Comparison of ENCODE assay signal across 1 cellular context in the genomic region with DNA sequence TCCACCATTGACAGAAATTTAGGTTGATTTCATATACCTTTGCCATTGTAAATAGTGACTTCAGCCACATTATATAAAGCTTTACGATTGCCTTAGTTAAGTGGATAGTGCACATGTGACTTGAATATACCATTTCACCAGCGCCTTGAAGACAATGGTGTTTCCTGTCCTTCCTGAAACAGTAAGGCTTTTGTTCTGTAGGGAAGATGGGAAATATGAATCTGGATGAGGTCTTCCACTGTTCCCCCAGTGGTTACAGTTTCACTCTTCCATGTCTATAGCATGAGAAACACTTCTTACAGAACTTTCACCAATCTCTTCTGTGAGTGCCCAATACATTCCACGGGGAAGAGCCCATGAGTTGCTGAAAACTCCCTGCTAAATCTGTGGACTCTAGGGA.
TF ChIP-seq lines count a peak whose summit lies in the region.

No MANE protein-coding gene starts in this region.

TF ChIP-seq in K562, 482 proteins besides CTCF, POLR2A, EP300 and RAD21 (continued from another document):
- TF ChIP-seq, protein P1, sequence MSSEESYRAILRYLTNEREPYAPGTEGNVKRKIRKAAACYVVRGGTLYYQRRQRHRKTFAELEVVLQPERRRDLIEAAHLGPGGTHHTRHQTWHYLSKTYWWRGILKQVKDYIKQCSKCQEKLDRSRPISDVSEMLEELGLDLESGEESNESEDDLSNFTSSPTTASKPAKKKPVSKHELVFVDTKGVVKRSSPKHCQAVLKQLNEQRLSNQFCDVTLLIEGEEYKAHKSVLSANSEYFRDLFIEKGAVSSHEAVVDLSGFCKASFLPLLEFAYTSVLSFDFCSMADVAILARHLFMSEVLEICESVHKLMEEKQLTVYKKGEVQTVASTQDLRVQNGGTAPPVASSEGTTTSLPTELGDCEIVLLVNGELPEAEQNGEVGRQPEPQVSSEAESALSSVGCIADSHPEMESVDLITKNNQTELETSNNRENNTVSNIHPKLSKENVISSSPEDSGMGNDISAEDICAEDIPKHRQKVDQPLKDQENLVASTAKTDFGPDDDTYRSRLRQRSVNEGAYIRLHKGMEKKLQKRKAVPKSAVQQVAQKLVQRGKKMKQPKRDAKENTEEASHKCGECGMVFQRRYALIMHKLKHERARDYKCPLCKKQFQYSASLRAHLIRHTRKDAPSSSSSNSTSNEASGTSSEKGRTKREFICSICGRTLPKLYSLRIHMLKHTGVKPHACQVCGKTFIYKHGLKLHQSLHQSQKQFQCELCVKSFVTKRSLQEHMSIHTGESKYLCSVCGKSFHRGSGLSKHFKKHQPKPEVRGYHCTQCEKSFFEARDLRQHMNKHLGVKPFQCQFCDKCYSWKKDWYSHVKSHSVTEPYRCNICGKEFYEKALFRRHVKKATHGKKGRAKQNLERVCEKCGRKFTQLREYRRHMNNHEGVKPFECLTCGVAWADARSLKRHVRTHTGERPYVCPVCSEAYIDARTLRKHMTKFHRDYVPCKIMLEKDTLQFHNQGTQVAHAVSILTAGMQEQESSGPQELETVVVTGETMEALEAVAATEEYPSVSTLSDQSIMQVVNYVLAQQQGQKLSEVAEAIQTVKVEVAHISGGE (CRISPR knock-in tag; IDR thresholded peaks at IDR 0.05) = no peak
- TF ChIP-seq, protein P2, sequence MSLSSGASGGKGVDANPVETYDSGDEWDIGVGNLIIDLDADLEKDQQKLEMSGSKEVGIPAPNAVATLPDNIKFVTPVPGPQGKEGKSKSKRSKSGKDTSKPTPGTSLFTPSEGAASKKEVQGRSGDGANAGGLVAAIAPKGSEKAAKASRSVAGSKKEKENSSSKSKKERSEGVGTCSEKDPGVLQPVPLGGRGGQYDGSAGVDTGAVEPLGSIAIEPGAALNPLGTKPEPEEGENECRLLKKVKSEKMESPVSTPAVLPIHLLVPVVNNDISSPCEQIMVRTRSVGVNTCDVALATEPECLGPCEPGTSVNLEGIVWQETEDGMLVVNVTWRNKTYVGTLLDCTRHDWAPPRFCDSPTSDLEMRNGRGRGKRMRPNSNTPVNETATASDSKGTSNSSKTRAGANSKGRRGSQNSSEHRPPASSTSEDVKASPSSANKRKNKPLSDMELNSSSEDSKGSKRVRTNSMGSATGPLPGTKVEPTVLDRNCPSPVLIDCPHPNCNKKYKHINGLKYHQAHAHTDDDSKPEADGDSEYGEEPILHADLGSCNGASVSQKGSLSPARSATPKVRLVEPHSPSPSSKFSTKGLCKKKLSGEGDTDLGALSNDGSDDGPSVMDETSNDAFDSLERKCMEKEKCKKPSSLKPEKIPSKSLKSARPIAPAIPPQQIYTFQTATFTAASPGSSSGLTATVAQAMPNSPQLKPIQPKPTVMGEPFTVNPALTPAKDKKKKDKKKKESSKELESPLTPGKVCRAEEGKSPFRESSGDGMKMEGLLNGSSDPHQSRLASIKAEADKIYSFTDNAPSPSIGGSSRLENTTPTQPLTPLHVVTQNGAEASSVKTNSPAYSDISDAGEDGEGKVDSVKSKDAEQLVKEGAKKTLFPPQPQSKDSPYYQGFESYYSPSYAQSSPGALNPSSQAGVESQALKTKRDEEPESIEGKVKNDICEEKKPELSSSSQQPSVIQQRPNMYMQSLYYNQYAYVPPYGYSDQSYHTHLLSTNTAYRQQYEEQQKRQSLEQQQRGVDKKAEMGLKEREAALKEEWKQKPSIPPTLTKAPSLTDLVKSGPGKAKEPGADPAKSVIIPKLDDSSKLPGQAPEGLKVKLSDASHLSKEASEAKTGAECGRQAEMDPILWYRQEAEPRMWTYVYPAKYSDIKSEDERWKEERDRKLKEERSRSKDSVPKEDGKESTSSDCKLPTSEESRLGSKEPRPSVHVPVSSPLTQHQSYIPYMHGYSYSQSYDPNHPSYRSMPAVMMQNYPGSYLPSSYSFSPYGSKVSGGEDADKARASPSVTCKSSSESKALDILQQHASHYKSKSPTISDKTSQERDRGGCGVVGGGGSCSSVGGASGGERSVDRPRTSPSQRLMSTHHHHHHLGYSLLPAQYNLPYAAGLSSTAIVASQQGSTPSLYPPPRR (CRISPR knock-in tag; IDR thresholded peaks at IDR 0.05; ENCODE audit: borderline replicate concordance) = no peak
- TF ChIP-seq KLF1 (tag; IDR thresholded peaks at IDR 0.05) (no peak), CREBBP (IDR thresholded peaks at IDR 0.05; ENCODE audit: low read depth, low read length) (no peak), PRMT5 (CRISPR knock-in tag; IDR thresholded peaks at IDR 0.05) (no peak), TAF1 (IDR thresholded peaks at IDR 0.05; ENCODE audit: control insufficient read depth, extremely low read depth, insufficient read depth, low read length, severe bottlenecking) (no peak), HDAC3 (IDR thresholded peaks at IDR 0.05; ENCODE audit: borderline replicate concordance, partially characterized antibody) (no peak), DPF2 (IDR thresholded peaks at IDR 0.05) (no peak), IRF1 (CRISPR knock-in tag; IDR thresholded peaks at IDR 0.05; ENCODE audit: borderline replicate concordance) (no peak), SNIP1 (IDR thresholded peaks at IDR 0.05; ENCODE audit: low read depth) (no peak), THRA (IDR thresholded peaks at IDR 0.05) (no peak), GABPB1 (CRISPR knock-in tag; IDR thresholded peaks at IDR 0.05) (no peak), MBD2 (IDR thresholded peaks at IDR 0.05; ENCODE audit: borderline replicate concordance, low read depth) (no peak), TFAM (CRISPR knock-in tag; conservative IDR thresholded peaks at IDR 0.05) (no peak)
- TF ChIP-seq, protein P3, sequence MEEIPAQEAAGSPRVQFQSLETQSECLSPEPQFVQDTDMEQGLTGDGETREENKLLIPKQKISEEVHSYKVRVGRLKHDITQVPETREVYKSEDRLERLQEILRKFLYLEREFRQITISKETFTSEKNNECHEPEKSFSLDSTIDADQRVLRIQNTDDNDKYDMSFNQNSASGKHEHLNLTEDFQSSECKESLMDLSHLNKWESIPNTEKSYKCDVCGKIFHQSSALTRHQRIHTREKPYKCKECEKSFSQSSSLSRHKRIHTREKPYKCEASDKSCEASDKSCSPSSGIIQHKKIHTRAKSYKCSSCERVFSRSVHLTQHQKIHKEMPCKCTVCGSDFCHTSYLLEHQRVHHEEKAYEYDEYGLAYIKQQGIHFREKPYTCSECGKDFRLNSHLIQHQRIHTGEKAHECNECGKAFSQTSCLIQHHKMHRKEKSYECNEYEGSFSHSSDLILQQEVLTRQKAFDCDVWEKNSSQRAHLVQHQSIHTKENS (CRISPR knock-in tag; IDR thresholded peaks at IDR 0.05) = no peak
